Comparison of ENCODE assay signal across 21 cellular contexts in the genomic region with DNA sequence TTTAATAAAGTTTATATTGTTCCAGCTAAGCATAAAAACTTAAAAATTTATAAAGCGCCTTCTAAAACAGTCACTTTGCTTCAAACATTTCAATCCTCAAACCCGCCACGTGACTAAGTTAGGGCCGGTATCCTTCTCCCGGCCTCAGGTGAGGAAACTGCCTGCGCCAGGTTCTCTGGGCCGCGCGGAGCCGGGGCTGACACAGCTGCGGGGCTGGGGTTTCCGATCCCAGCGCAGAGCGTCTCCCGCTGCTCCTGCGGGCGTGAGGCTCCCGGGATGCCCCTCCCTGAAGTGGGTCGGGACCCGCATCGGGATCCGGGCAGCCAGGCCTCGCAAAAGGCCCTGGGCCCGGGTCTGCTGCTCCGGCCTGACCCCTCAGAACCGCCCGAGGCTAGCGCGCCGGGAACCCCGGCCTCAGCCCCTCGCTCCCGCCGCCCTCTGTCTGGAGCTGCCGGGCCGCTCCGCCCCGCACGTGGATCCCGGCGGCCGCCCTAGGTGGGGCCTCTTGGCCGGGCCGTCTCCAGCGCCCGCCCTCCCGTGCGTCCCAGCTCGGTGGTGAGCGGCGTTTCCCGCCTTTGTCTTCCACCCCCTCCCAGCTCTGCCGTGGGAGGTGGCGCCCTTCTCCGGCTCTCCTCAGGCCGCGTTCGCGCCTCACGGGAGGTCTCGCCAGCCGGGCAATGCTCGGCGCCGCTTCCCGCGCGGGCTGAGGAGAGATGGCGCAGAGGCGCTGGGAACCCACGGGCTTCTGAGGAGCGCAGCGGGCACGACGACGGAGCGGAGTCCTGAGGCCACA.
DNase-seq lines count a peak whose midpoint lies in the region; ATAC-seq, FAIRE-seq and TF ChIP-seq lines count a peak whose summit lies in the region.
"Had no signal": no experiment of that assay in that cellular context is flagged by ENCODE, and none has a peak within 500 bp of the region (broad histone marks: within the 10 kb centered on the region; RNA-seq: fewer than 3 reads in every experiment).

No MANE protein-coding gene starts in this region.

- no peaks in the 10 kb centered on the region for H3K9me3 ChIP-seq in gastroesophageal sphincter
- H3K9me3 ChIP-seq in lung (ENCODE audit: control insufficient read depth in 2 of 2, insufficient read depth in 1 of 2, low read length in 1 of 2), result no peaks in the 10 kb centered on the region
- no peaks in the 10 kb centered on the region for H3K9me3 ChIP-seq in testis
- H3K9me3 ChIP-seq: gastrocnemius medialis had no signal

- H3K27ac ChIP-seq in gastroesophageal sphincter (peak overlapping the region in 1 of 4 donors; percentile 46), lung (ENCODE audit: low read depth in 1 of 2, low read length in 1 of 2) (peak overlapping the region; percentile 63 to 64), testis (peak overlapping the region; percentile 24 to 69), brain microvascular endothelial cell (no peak overlapping the region)
- H3K27ac ChIP-seq: epithelial cell of prostate, GM23248 had no signal

- ATAC-seq in gastroesophageal sphincter (peak; percentile 57), lung (ENCODE audit: insufficient read depth, low FRiP score) (no peak)
- ATAC-seq: activated CD4-positive, CD25-positive, alpha-beta regulatory T cell treated with anti-CD3 and anti-CD28 coated beads, Interleukin-2, amount 50 U/mL, for 24 hours; T-helper 17 cell had no signal

- in situ Hi-C loops in brain microvascular endothelial cell (cut with HindIII; ENCODE audit: low pct_ligation_motif_present, low sequenced_read_pairs), result no loop called here

- no peak for FAIRE-seq in D721Med (lab: Jason Lieb, UNC)
- FAIRE-seq: GM12891 had no signal

- TF ChIP-seq CTCF in gastroesophageal sphincter (IDR thresholded peaks at IDR 0.05), result no peak
- TF ChIP-seq CTCF in lung (IDR thresholded peaks at IDR 0.05; ENCODE audit: control extremely low read depth, extremely low read depth), result no peak
- TF ChIP-seq CTCF in testis (IDR thresholded peaks at IDR 0.05), result no peak
- no peak for TF ChIP-seq CTCF in D721Med (IDR thresholded peaks at IDR 0.05; ENCODE audit: insufficient read depth, missing control alignments)
- TF ChIP-seq CTCF in brain microvascular endothelial cell (IDR thresholded peaks at IDR 0.05; ENCODE audit: low read depth, low read length, missing control alignments), result no peak

- H3K4me1 ChIP-seq in gastroesophageal sphincter, result peaks cover 0 to 23% (median 6%) of the 10 kb centered on the region in 3 donors
- H3K4me1 ChIP-seq in lung (ENCODE audit: control insufficient read depth in 2 of 2, insufficient read depth in 2 of 2, low read length in 2 of 2), result peaks cover 0 to 12% of the 10 kb centered on the region in 2 donors
- peaks cover 3% of the 10 kb centered on the region for H3K4me1 ChIP-seq in testis

- no peak for TF ChIP-seq EP300 in gastroesophageal sphincter (IDR thresholded peaks at IDR 0.05)

- peak; percentile 59 for DNase-seq in RPMI7951 (ENCODE audit: low read depth)
- no peak for DNase-seq in lung (ENCODE audit: low spot score)
- DNase-seq in testis, result no peak
- no peak for DNase-seq in D721Med (ENCODE audit: insufficient read length, low spot score)
- DNase-seq in SIG-M5 (lab: John Stamatoyannopoulos, UW), result no peak
- no peak for DNase-seq in brain microvascular endothelial cell
- DNase-seq: activated naive CD4-positive, alpha-beta T cell; Calu3; cortex of kidney; gastrocnemius medialis; GF-D8; GM23248; NCI-H1930; NCI-H510A; SHP77 treated with DMSO at 0.1 percent for 48 hours; stimulated activated CD4-positive, alpha-beta T cell treated with anti-CD3 and anti-CD28 coated beads, Interleukin-15, amount 100 ng/mL, for 24 hours; T-helper 17 cell had no signal

- H3K36me3 ChIP-seq in gastroesophageal sphincter, result no peaks in the 10 kb centered on the region
- no peaks in the 10 kb centered on the region for H3K36me3 ChIP-seq in lung (ENCODE audit: control insufficient read depth in 2 of 2, insufficient read depth in 2 of 2, low read length in 2 of 2)
- H3K36me3 ChIP-seq in testis (ENCODE audit: low read depth, missing control alignments), result no peaks in the 10 kb centered on the region
- H3K36me3 ChIP-seq in brain microvascular endothelial cell (replicated peaks), result no peaks in the 10 kb centered on the region
- H3K36me3 ChIP-seq: gastrocnemius medialis had no signal

- no peak for TF ChIP-seq POLR2A in gastroesophageal sphincter (IDR thresholded peaks at IDR 0.05)
- no peak for TF ChIP-seq POLR2A in testis (IDR thresholded peaks at IDR 0.05)

- intact Hi-C loops in testis (cut with DNase I; ENCODE audit: low total_unique reads), result no loop called here

- H3K27me3 ChIP-seq in gastroesophageal sphincter, result peaks cover 21% of the 10 kb centered on the region
- no peaks in the 10 kb centered on the region for H3K27me3 ChIP-seq in lung (ENCODE audit: control insufficient read depth, insufficient read depth)
- no peaks in the 10 kb centered on the region for H3K27me3 ChIP-seq in testis
- H3K27me3 ChIP-seq in brain microvascular endothelial cell (replicated peaks), result no peaks in the 10 kb centered on the region
- H3K27me3 ChIP-seq: gastrocnemius medialis had no signal

- whole genome bisulfite sequencing in gastroesophageal sphincter (ENCODE audit: low coverage in 1 of 2), 2 donors, result 62 to 91% methylated on average over 6 to 25 of the region's 77 CpGs
- 30 to 38% methylated on average over 65 to 77 of the region's 77 CpGs for WGBS in lung, 2 donors
- 49 to 51% methylated on average over 23 to 77 of the region's 77 CpGs for WGBS in testis, 2 donors

- H3K4me3 ChIP-seq in gastroesophageal sphincter (peak overlapping the region in 1 of 2 donors; percentile 14), lung (no peak overlapping the region), testis (peak overlapping the region; percentile 29 to 58), brain microvascular endothelial cell (ENCODE audit: low read depth, low read length) (no peak overlapping the region)
- H3K4me3 ChIP-seq: GM23248 had no signal

Comparison
In these comparisons a context has a peak if more than half of its experiments do, and no peak if none do; other contexts are left out.
1. H3K4me3 ChIP-seq: peak in testis (2 of 2); none in lung (single experiment) and brain microvascular endothelial cell (single experiment).